Comparison of ENCODE assay signal across 26 cellular contexts in genomic region chr7:106206826-106207541, GRCh38.
DNase-seq lines count a peak whose midpoint lies in the region; ATAC-seq, FAIRE-seq and TF ChIP-seq lines count a peak whose summit lies in the region.
"Had no signal": no experiment of that assay in that cellular context is flagged by ENCODE, and none has a peak within 500 bp of the region (broad histone marks: within the 10 kb centered on the region; RNA-seq: fewer than 3 reads in every experiment).

No MANE protein-coding gene starts in this region.

- no peaks in the 10 kb centered on the region for H3K4me1 Mint-ChIP-seq in Calu3 (ENCODE audit: low read depth, unreplicated experiment)
- H3K4me1 Mint-ChIP-seq in natural killer cell treated with Interleukin-12 subunit alpha and Interleukin-12 subunit beta and Interleukin-15 and Interleukin-18, amount 100 ng/mL, for 72 hours (ENCODE audit: low read depth in 2 of 2), result no peaks in the 10 kb centered on the region
- H3K4me1 Mint-ChIP-seq: IgD-negative memory B cell, memory B cell, neural progenitor cell had no signal

- H3K27ac Mint-ChIP-seq in Calu3 (ENCODE audit: unreplicated experiment), result no peak overlapping the region
- no peak overlapping the region for H3K27ac Mint-ChIP-seq in natural killer cell treated with Interleukin-12 subunit alpha and Interleukin-12 subunit beta and Interleukin-15 and Interleukin-18, amount 100 ng/mL, for 72 hours
- H3K27ac Mint-ChIP-seq: activated CD8-positive, alpha-beta T cell treated with anti-CD3 and anti-CD28 coated beads for 36 hours; activated T-helper 2 cell treated with anti-CD3 and anti-CD28 coated beads, Interferon-gamma antibody, Interleukin-2, Interleukin-4, amounts not matched to agents 10 μg/mL and 5 μg/mL and 100 μg/mL, durations not matched to agents 14 hours and 24 hours and 36 hours; IgD-negative memory B cell; memory B cell; neural progenitor cell had no signal

- FAIRE-seq in HepG2 (lab: Jason Lieb, UNC), result no peak
- FAIRE-seq: G401.6 had no signal

- peaks cover 1 to 16% (median 6%) of the 10 kb centered on the region in 4 donors for H3K4me1 ChIP-seq in liver (ENCODE audit: control insufficient read depth in 4 of 4, insufficient read depth in 4 of 4, low read length in 3 of 4)
- no peaks in the 10 kb centered on the region for H3K4me1 ChIP-seq in HepG2 (ENCODE audit: insufficient read depth, low read length)
- H3K4me1 ChIP-seq in SJCRH30, result peaks cover 18% of the 10 kb centered on the region
- H3K4me1 ChIP-seq in right lobe of liver, result peaks cover 0 to 27% (median 9%) of the 10 kb centered on the region in 4 donors
- H3K4me1 ChIP-seq: gastrocnemius medialis, neural progenitor cell, sigmoid colon had no signal

- no peak overlapping the region for H3K4me3 ChIP-seq in liver (ENCODE audit: low read depth in 1 of 3, low read length in 3 of 3)
- H3K4me3 ChIP-seq in HepG2 (replicated peaks in 1 of 3; ENCODE audit: insufficient read depth in 1 of 3, low read depth in 2 of 3, low read length in 3 of 3), result no peak overlapping the region
- no peak overlapping the region for H3K4me3 ChIP-seq in SJCRH30
- no peak overlapping the region for H3K4me3 ChIP-seq in right lobe of liver
- H3K4me3 ChIP-seq: gastrocnemius medialis, hepatocyte, neural progenitor cell, PC-9, sigmoid colon, tibial artery had no signal

- no peak overlapping the region for H3K4me2 ChIP-seq in HepG2 (ENCODE audit: low read depth, low read length)
- H3K4me2 ChIP-seq: hepatocyte, neural progenitor cell, PC-9 had no signal

- in situ Hi-C loops in HepG2 (cut with HindIII; ENCODE audit: extremely low pct_ligation_motif_present, low pct_unique_long_range_greater_than_20kb), result no loop called here

- CTCF ChIA-PET in HepG2 (lab: Yijun Ruan, JAX; ENCODE audit: low intra/inter-chr PET ratio, low total read pairs) (no interaction called here), Calu3 (lab: Charles Lee) (no interaction called here)

- peak overlapping the region; percentile 84 to 88 for H3K27ac ChIP-seq in liver (ENCODE audit: low read depth in 1 of 2, low read length in 2 of 2)
- H3K27ac ChIP-seq in HepG2 (ENCODE audit: extremely low read length, insufficient read depth, low read length), result no peak overlapping the region
- H3K27ac ChIP-seq in SJCRH30, result no peak overlapping the region
- H3K27ac ChIP-seq in right lobe of liver, result peak overlapping the region; percentile 68 to 93 (median 91)
- H3K27ac ChIP-seq: gastrocnemius medialis, hepatocyte, neural progenitor cell, PC-9, sigmoid colon, tibial artery had no signal

- no peak for TF ChIP-seq CTCF in liver (IDR thresholded peaks at IDR 0.05; ENCODE audit: low read depth, low read length, missing input control)
- TF ChIP-seq CTCF in HepG2 (CRISPR knock-in tag; IDR thresholded peaks at IDR 0.05), result no peak
- no peak for TF ChIP-seq CTCF in right lobe of liver (IDR thresholded peaks at IDR 0.05)
- TF ChIP-seq CTCF in Calu3 (IDR thresholded peaks at IDR 0.05; ENCODE audit: unreplicated experiment), result no peak

- H3K36me3 Mint-ChIP-seq in Calu3 (ENCODE audit: insufficient read depth, unreplicated experiment), result no peaks in the 10 kb centered on the region
- H3K36me3 Mint-ChIP-seq in natural killer cell treated with Interleukin-12 subunit alpha and Interleukin-12 subunit beta and Interleukin-15 and Interleukin-18, amount 100 ng/mL, for 72 hours, result peaks cover 6% of the 10 kb centered on the region
- H3K36me3 Mint-ChIP-seq: memory B cell had no signal

- no peaks in the 10 kb centered on the region for H3K79me2 ChIP-seq in HepG2 (ENCODE audit: insufficient read depth, low read length)
- H3K79me2 ChIP-seq: hepatocyte had no signal

- no TSS peak for BruUV-seq in HepG2 (replicated peaks; lab: Mats Ljungman, UMichigan)
- BruUV-seq in Calu3 (replicated peaks; lab: Mats Ljungman, UMichigan), result no TSS peak

- H3K9me3 ChIP-seq in liver (ENCODE audit: control insufficient read depth in 4 of 4, low read length in 3 of 4) (no peaks in the 10 kb centered on the region), HepG2 (ENCODE audit: low read length) (no peaks in the 10 kb centered on the region), SJCRH30 (replicated peaks) (peaks cover 5% of the 10 kb centered on the region; the same call in 1 of the 2 replicates), right lobe of liver (no peaks in the 10 kb centered on the region)
- H3K9me3 ChIP-seq: gastrocnemius medialis, sigmoid colon, tibial artery had no signal

- no peaks in the 10 kb centered on the region for H3K9me3 Mint-ChIP-seq in Calu3 (ENCODE audit: low read depth, unreplicated experiment)
- H3K9me3 Mint-ChIP-seq in natural killer cell treated with Interleukin-12 subunit alpha and Interleukin-12 subunit beta and Interleukin-15 and Interleukin-18, amount 100 ng/mL, for 72 hours, result no peaks in the 10 kb centered on the region

- TF ChIP-seq RAD21 in liver (IDR thresholded peaks at IDR 0.05) (peak in 1 of 2 donors; percentile 73), HepG2 (CRISPR knock-in tag; IDR thresholded peaks at IDR 0.05) (no peak)

- POLR2A ChIA-PET in HepG2 (lab: Yijun Ruan, JAX), result no interaction called here

- H3K27me3 ChIP-seq in liver (ENCODE audit: control insufficient read depth in 4 of 4, insufficient read depth in 4 of 4, low read length in 3 of 4) (no peaks in the 10 kb centered on the region), HepG2 (ENCODE audit: control insufficient read depth in 1 of 2, insufficient read depth in 2 of 2, low read length in 2 of 2) (no peaks in the 10 kb centered on the region; a peak in 1 of 5 replicates), SJCRH30 (0 out of 2 replicates have a peak, but pooled peaks cover 4% of the 10 kb centered on the region), right lobe of liver (no peaks in the 10 kb centered on the region)
- H3K27me3 ChIP-seq: gastrocnemius medialis, hepatocyte, neural progenitor cell, sigmoid colon, tibial artery had no signal

- ATAC-seq in HepG2, result no peak
- peak; percentile 96 to 100 (median 98) for ATAC-seq in right lobe of liver
- ATAC-seq in GM21576 (IDR thresholded peaks at IDR 0.05; ENCODE audit: unreplicated experiment), result no peak
- ATAC-seq in natural killer cell treated with Interleukin-12 subunit alpha and Interleukin-12 subunit beta and Interleukin-15 and Interleukin-18, amount 100 ng/mL, for 72 hours, result no peak
- ATAC-seq: activated CD8-positive, alpha-beta T cell treated with anti-CD3 and anti-CD28 coated beads for 36 hours; gastrocnemius medialis had no signal

- no peak for TF ChIP-seq EP300 in HepG2 (IDR thresholded peaks at IDR 0.05; ENCODE audit: low read depth in 2 of 2, low read length in 2 of 2)
- TF ChIP-seq EP300 in HepG2 (CRISPR knock-in tag; IDR thresholded peaks at IDR 0.05; ENCODE audit: borderline replicate concordance), result no peak

- H3K4me3 Mint-ChIP-seq in Calu3 (ENCODE audit: low read depth, unreplicated experiment), result no peak overlapping the region
- no peak overlapping the region for H3K4me3 Mint-ChIP-seq in natural killer cell treated with Interleukin-12 subunit alpha and Interleukin-12 subunit beta and Interleukin-15 and Interleukin-18, amount 100 ng/mL, for 72 hours
- H3K4me3 Mint-ChIP-seq: activated CD8-positive, alpha-beta T cell treated with anti-CD3 and anti-CD28 coated beads for 36 hours; IgD-negative memory B cell; memory B cell; neural progenitor cell had no signal

- H3K36me3 ChIP-seq in liver (ENCODE audit: control insufficient read depth in 4 of 4, insufficient read depth in 3 of 4, low read depth in 1 of 4, low read length in 3 of 4) (no peaks in the 10 kb centered on the region), HepG2 (replicated peaks in 1 of 2; ENCODE audit: control insufficient read depth in 1 of 2, insufficient read depth in 2 of 2, low read length in 2 of 2) (no peaks in the 10 kb centered on the region), SJCRH30 (no peaks in the 10 kb centered on the region), right lobe of liver (no peaks in the 10 kb centered on the region)
- H3K36me3 ChIP-seq: gastrocnemius medialis, neural progenitor cell, sigmoid colon, tibial artery had no signal

- DNase-seq in HepG2 (ENCODE audit: low spot score) (no peak), SJCRH30 (peak; percentile 64 to 75), right lobe of liver (peak; percentile 81 to 94 (median 91)), Calu3 (no peak)
- no peak for DNase-seq in natural killer cell treated with Interleukin-12 subunit alpha and Interleukin-12 subunit beta and Interleukin-15 and Interleukin-18, amount 100 ng/mL, for 72 hours (ENCODE audit: low spot score)
- DNase-seq: activated CD8-positive, alpha-beta T cell treated with anti-CD3 and anti-CD28 coated beads for 36 hours; activated naive CD4-positive, alpha-beta T cell treated with anti-CD3 and anti-CD28 coated beads, Interleukin-2, amount 50 U/mL, for 16 hours; amniotic stem cell; DMS79; gastrocnemius medialis; NCI-H1048; NCI-H187; posterior cingulate gyrus; sigmoid colon; stimulated activated CD4-positive, alpha-beta T cell treated with anti-CD3 and anti-CD28 coated beads, Interleukin-4, amount 100 ng/mL, for 1 hour; SW 1271; tibial artery had no signal

- WGBS in liver, result 67% methylated on average over 7 of the region's 7 CpGs
- WGBS in HepG2 (ENCODE audit: low lambda C conversion rate), result 41% methylated on average over 4 of the region's 7 CpGs
- WGBS in right lobe of liver (ENCODE audit: insufficient coverage, low coverage, low lambda C conversion rate, missing lambda C conversion rate), result 72% methylated on average over 5 of the region's 7 CpGs

- H3K9ac ChIP-seq in liver (ENCODE audit: low read depth in 1 of 2, low read length in 2 of 2) (peak overlapping the region in 1 of 2 donors; percentile 32), HepG2 (ENCODE audit: insufficient read depth, low read depth, low read length) (no peak overlapping the region)
- H3K9ac ChIP-seq: neural progenitor cell had no signal

- no peaks in the 10 kb centered on the region for H4K20me1 ChIP-seq in HepG2 (ENCODE audit: insufficient read depth, low read length)

- no peak overlapping the region for H2AFZ ChIP-seq in HepG2 (ENCODE audit: low read length)
- H2AFZ ChIP-seq: hepatocyte, neural progenitor cell, PC-9 had no signal

- TF ChIP-seq POLR2A in HepG2 (IDR thresholded peaks at IDR 0.05; ENCODE audit: insufficient read depth in 1 of 2, low read depth in 2 of 2, low read length in 2 of 2), result no peak
- peak; percentile 77 for TF ChIP-seq POLR2A in right lobe of liver (IDR thresholded peaks at IDR 0.05)

- intact Hi-C loops in HepG2 (cut with micrococcal nuclease; ENCODE audit: unreplicated experiment) (no loop called here), right lobe of liver (cut with DNase I) (no loop called here), Calu3 (cut with micrococcal nuclease; ENCODE audit: unreplicated experiment) (no loop called here)

- H3K27me3 Mint-ChIP-seq in Calu3 (ENCODE audit: unreplicated experiment), result no peaks in the 10 kb centered on the region
- H3K27me3 Mint-ChIP-seq in natural killer cell treated with Interleukin-12 subunit alpha and Interleukin-12 subunit beta and Interleukin-15 and Interleukin-18, amount 100 ng/mL, for 72 hours, result peaks cover 32 to 53% of the 10 kb centered on the region in 2 donors

TF ChIP-seq in liver, 16 proteins besides CTCF, POLR2A, EP300 and RAD21 (continues in another document):
- TF ChIP-seq EGR1 (IDR thresholded peaks at IDR 0.05; ENCODE audit: low read depth in 2 of 2) (no peak), JUND (IDR thresholded peaks at IDR 0.05) (no peak)

TF ChIP-seq in HepG2, 621 proteins besides CTCF, POLR2A, EP300 and RAD21 (continues in another document):
- TF ChIP-seq ZNF552 (CRISPR knock-in tag; IDR thresholded peaks at IDR 0.05; ENCODE audit: borderline replicate concordance) (no peak), ZNF282 (IDR thresholded peaks at IDR 0.05; ENCODE audit: partially characterized antibody) (no peak)

Comparison
In these comparisons a context has a peak if more than half of its experiments do, and no peak if none do; other contexts are left out.
1. H3K27ac ChIP-seq: peak in liver (2 of 2) and right lobe of liver (3 of 3); none in HepG2 (single experiment) and SJCRH30 (single experiment).
2. ATAC-seq: peak in right lobe of liver (4 of 4); none in HepG2 (single experiment), GM21576 (single experiment) and natural killer cell treated with Interleukin-12 subunit alpha and Interleukin-12 subunit beta and Interleukin-15 and Interleukin-18, amount 100 ng/mL, for 72 hours (0 of 2).
3. DNase-seq: peak in SJCRH30 (2 of 2) and right lobe of liver (3 of 3); none in HepG2 (single experiment), Calu3 (single experiment) and natural killer cell treated with Interleukin-12 subunit alpha and Interleukin-12 subunit beta and Interleukin-15 and Interleukin-18, amount 100 ng/mL, for 72 hours (single experiment).